ENCODE assay signal across 8 cellular contexts in genomic region chr14:91350813-91351507, GRCh38.
DNase-seq lines count a peak whose midpoint lies in the region; ATAC-seq and TF ChIP-seq lines count a peak whose summit lies in the region.

No MANE protein-coding gene starts in this region.

- H3K27me3 Mint-ChIP-seq in endodermal cell (ENCODE audit: insufficient read depth): no peaks in the 10 kb centered on the region

- ATAC-seq in GM18909 (IDR thresholded peaks at IDR 0.05; ENCODE audit: poor library complexity, unreplicated experiment) (peak; percentile 67), HG02885 (IDR thresholded peaks at IDR 0.05; ENCODE audit: poor library complexity, unreplicated experiment) (peak; percentile 65)

- peaks cover 4% of the 10 kb centered on the region for H3K9me3 Mint-ChIP-seq in endodermal cell

- H3K9ac ChIP-seq in endodermal cell (ENCODE audit: extremely low read depth, low read length, poor library complexity, severe bottlenecking): no peak overlapping the region

- H3K4me1 Mint-ChIP-seq in endodermal cell: peaks cover 21% of the 10 kb centered on the region

- WGBS in endodermal cell (ENCODE audit: insufficient coverage in 1 of 2, insufficient read length in 1 of 2), 2 experiments: 88 to 90% methylated on average over 13 to 18 of the region's 18 CpGs

- H3K4me1 ChIP-seq in endodermal cell (ENCODE audit: control insufficient read depth, insufficient read depth, low read length) (no peaks in the 10 kb centered on the region), right atrium auricular region (peaks cover 0 to 28% of the 10 kb centered on the region in 2 donors)

- no peak for TF ChIP-seq CTCF in endodermal cell (conservative IDR thresholded peaks at IDR 0.05)
- TF ChIP-seq CTCF in right atrium auricular region (IDR thresholded peaks at IDR 0.05): no peak

- peaks cover 5% of the 10 kb centered on the region for H3K36me3 Mint-ChIP-seq in endodermal cell (ENCODE audit: low read depth)

- H3K4me3 ChIP-seq in endodermal cell (ENCODE audit: low read length) (no peak overlapping the region), right atrium auricular region (no peak overlapping the region)

- no peak overlapping the region for H3K4me3 Mint-ChIP-seq in endodermal cell

- H3K36me3 ChIP-seq in endodermal cell (ENCODE audit: control insufficient read depth, insufficient read depth, low read length) (no peaks in the 10 kb centered on the region), right atrium auricular region (no peaks in the 10 kb centered on the region)

- DNase-seq in T follicular helper cell (ENCODE audit: low read depth): peak; percentile 34
- no peak for DNase-seq in endodermal cell
- peak; percentile 21 to 72 (median 46) for DNase-seq in stimulated activated naive CD4-positive, alpha-beta T cell (lab: John Stamatoyannopoulos, UW)
- no peak for DNase-seq in right atrium auricular region (ENCODE audit: low spot score)
- no peak for DNase-seq in NCI-H1105 (lab: John Stamatoyannopoulos, UW)
- no peak for DNase-seq in occipital lobe (lab: John Stamatoyannopoulos, UW)

- H3K27ac ChIP-seq in endodermal cell (ENCODE audit: low read depth, low read length): no peak overlapping the region
- peak overlapping the region in 1 of 2 donors; percentile 1 for H3K27ac ChIP-seq in right atrium auricular region

- H3K27me3 ChIP-seq in endodermal cell (ENCODE audit: control insufficient read depth, insufficient read depth, low read length, poor library complexity, severe bottlenecking) (no peaks in the 10 kb centered on the region), right atrium auricular region (no peaks in the 10 kb centered on the region)

- H3K27ac Mint-ChIP-seq in endodermal cell: peak overlapping the region; percentile 45

- H3K9me3 ChIP-seq in endodermal cell (ENCODE audit: control insufficient read depth, low read length) (no peaks in the 10 kb centered on the region), right atrium auricular region (no peaks in the 10 kb centered on the region)

Comparison
In these comparisons a context has a peak if more than half of its experiments do, and no peak if none do; other contexts are left out.
1. DNase-seq: peak in T follicular helper cell (single experiment) and stimulated activated naive CD4-positive, alpha-beta T cell (6 of 6); none in endodermal cell (single experiment), right atrium auricular region (single experiment), NCI-H1105 (single experiment) and occipital lobe (single experiment).